34 cellular contexts compared by ENCODE assay signal in genomic region chr3:34267088-34267487, GRCh38.
"Had no signal": no experiment of that assay in that cellular context is flagged by ENCODE, and none has a peak within 500 bp of the region (broad histone marks: within the 10 kb centered on the region; RNA-seq: fewer than 3 reads in every experiment).

No MANE protein-coding gene starts in this region.

- DNase-seq: activated CD4-positive, alpha-beta memory T cell treated with anti-CD3 and anti-CD28 coated beads for 36 hours; activated CD4-positive, alpha-beta T cell treated with anti-CD3 and anti-CD28 coated beads for 1 hour; activated CD4-positive, alpha-beta T cell treated with anti-CD3 and anti-CD28 coated beads for 36 hours; activated CD4-positive, alpha-beta T cell treated with anti-CD3 and anti-CD28 coated beads, Interleukin-2, amount 10 ng/mL, durations not matched to agents 24 days and 14 days; activated CD4-positive, alpha-beta T cell treated with anti-CD3 and anti-CD28 coated beads, Interleukin-2, amount 50 U/mL, for 1 hour; activated CD4-positive, alpha-beta T cell treated with anti-CD3 and anti-CD28 coated beads, Interleukin-2, amount 50 U/mL, for 4 hours; activated CD4-positive, CD25-positive, alpha-beta regulatory T cell; activated CD8-positive, alpha-beta memory T cell treated with anti-CD3 and anti-CD28 coated beads, Interleukin-2, amount 50 U/mL, for 4 hours; activated CD8-positive, alpha-beta T cell treated with anti-CD3 and anti-CD28 coated beads for 36 hours; activated effector memory CD4-positive, alpha-beta T cell treated with anti-CD3 and anti-CD28 coated beads, Interleukin-2, amount 50 U/mL, for 16 hours; activated gamma-delta T cell treated with Interleukin-2 at 50 U/mL for 16 hours; activated naive CD4-positive, alpha-beta T cell; activated naive CD4-positive, alpha-beta T cell treated with anti-CD3 and anti-CD28 coated beads for 36 hours; activated naive CD4-positive, alpha-beta T cell treated with anti-CD3 and anti-CD28 coated beads, Interleukin-2, amount 50 U/mL, for 16 hours; activated naive CD8-positive, alpha-beta T cell treated with anti-CD3 and anti-CD28 coated beads for 36 hours; activated T-cell treated with anti-CD3 and anti-CD28 coated beads for 4 hours; activated T-cell treated with anti-CD3 and anti-CD28 coated beads, Interleukin-2, amount 50 U/mL, for 1 hour; activated T-cell treated with anti-CD3 and anti-CD28 coated beads, Interleukin-2, amount 50 U/mL, for 4 hours; activated T-cell treated with anti-CD3 and anti-CD28 coated beads, Interleukin-2, amount 50 U/mL, for 72 hours; adrenal gland; amniotic stem cell; aorta; body of pancreas; brain microvascular endothelial cell; central memory CD4-positive, alpha-beta T cell; T-helper 1 cell; T-helper 2 cell; T-helper 9 cell; WERI-Rb-1 had no signal

- ATAC-seq: activated CD4-positive, alpha-beta T cell treated with anti-CD3 and anti-CD28 coated beads for 36 hours; activated CD4-positive, CD25-positive, alpha-beta regulatory T cell treated with anti-CD3 and anti-CD28 coated beads, Interleukin-2, amount 50 U/mL, for 24 hours; activated CD8-positive, alpha-beta T cell treated with anti-CD3 and anti-CD28 coated beads for 36 hours; activated naive CD4-positive, alpha-beta T cell treated with anti-CD3 and anti-CD28 coated beads, Interleukin-2, amount 50 U/mL, for 72 hours; activated T-cell treated with anti-CD3 and anti-CD28 coated beads, Interleukin-2, amount 50 U/mL, for 4 hours; activated T-cell treated with anti-CD3 and anti-CD28 coated beads, Interleukin-2, amount 50 U/mL, for 72 hours; activated T-helper 17 cell treated with anti-CD3 and anti-CD28 coated beads, Interleukin-2, amount 50 U/mL, for 72 hours; body of pancreas; WTC11 had no signal

- H3K9me3 ChIP-seq: adrenal gland, body of pancreas had no signal

- H3K27me3 ChIP-seq: adrenal gland, body of pancreas, brain microvascular endothelial cell, breast epithelium had no signal

- H3K36me3 ChIP-seq: adrenal gland, brain microvascular endothelial cell, breast epithelium, WERI-Rb-1 had no signal

- H3K27ac ChIP-seq: adrenal gland, body of pancreas, brain microvascular endothelial cell, breast epithelium, WERI-Rb-1 had no signal

- H3K4me1 ChIP-seq: adrenal gland, body of pancreas, breast epithelium had no signal

- H3K4me3 ChIP-seq: adrenal gland, body of pancreas, breast epithelium had no signal
